In genomic region chr10:125160856-125161569, GRCh38 we compare ENCODE assay signal across 8 cellular contexts. TPM values are rescaled to one million over a fixed set of nuclear protein-coding genes. Genes with fewer than 3 reads are reported as not detected.
A peak's percentile ranks its signal among the peaks of the same experiment; 100 is the strongest.
DNase-seq lines count a peak whose midpoint lies in the region; ATAC-seq and TF ChIP-seq lines count a peak whose summit lies in the region.

No MANE protein-coding gene starts in this region.

- peak overlapping the region; percentile 53 for H3K4me3 Mint-ChIP-seq in activated naive CD8-positive, alpha-beta T cell treated with anti-CD3 and anti-CD28 coated beads for 36 hours
- H3K4me3 Mint-ChIP-seq in neural crest cell = peak overlapping the region; percentile 96

- WGBS in GM23248 (ENCODE audit: low coverage in 1 of 2, low lambda C conversion rate in 2 of 2, missing lambda C conversion rate in 2 of 2), 2 experiments = 1% methylated on average over 21 to 59 of the region's 68 CpGs

- peak; percentile 88 for DNase-seq in GM23248
- DNase-seq in NCI-H524 (lab: John Stamatoyannopoulos, UW) = peak; percentile 63 to 82
- no peak for DNase-seq in activated naive CD8-positive, alpha-beta T cell treated with anti-CD3 and anti-CD28 coated beads for 36 hours
- peak; percentile 67 for DNase-seq in globus pallidus (ENCODE audit: low spot score)
- peak; percentile 70 for DNase-seq in neural crest cell (ENCODE audit: low read depth, low spot score)

- H2AFZ ChIP-seq in GM23248 = peak overlapping the region; percentile 92

- H3K4me2 ChIP-seq in BLaER1 treated with 17β-estradiol and CSF1 and Interleukin-3, amounts not matched to agents 10 nM and 100 nM = peak overlapping the region; percentile 88 to 100 (median 96)
- peak overlapping the region; percentile 93 for H3K4me2 ChIP-seq in GM23248 (ENCODE audit: unreplicated experiment)

- no peaks in the 10 kb centered on the region; a peak in 2 of 22 replicates for H3K36me3 ChIP-seq in BLaER1 treated with 17β-estradiol and CSF1 and Interleukin-3, amounts not matched to agents 10 nM and 100 nM
- no peaks in the 10 kb centered on the region for H3K36me3 ChIP-seq in GM23248 (ENCODE audit: low read depth)

- peaks cover 27% of the 10 kb centered on the region for H3K79me2 ChIP-seq in GM23248 (ENCODE audit: insufficient read depth)

- peak overlapping the region; percentile 82 to 96 (median 90) for H3K4me3 ChIP-seq in BLaER1 treated with 17β-estradiol and CSF1 and Interleukin-3, amounts not matched to agents 10 nM and 100 nM
- H3K4me3 ChIP-seq in GM23248 = peak overlapping the region; percentile 81

- peak overlapping the region; percentile 59 to 99 (median 97); a peak in 21 of 22 replicates for H3K27ac ChIP-seq in BLaER1 treated with 17β-estradiol and CSF1 and Interleukin-3, amounts not matched to agents 10 nM and 100 nM
- peak overlapping the region; percentile 69 for H3K27ac ChIP-seq in GM23248

- H3K4me1 ChIP-seq in BLaER1 treated with 17β-estradiol and CSF1 and Interleukin-3, amounts not matched to agents 10 nM and 100 nM = peaks cover 28 to 43% (median 36%) of the 10 kb centered on the region in 10 experiments
- peaks cover 23% of the 10 kb centered on the region for H3K4me1 ChIP-seq in GM23248 (ENCODE audit: insufficient read depth)

- H3K9me2 ChIP-seq in GM23248 (ENCODE audit: insufficient read depth) = no peaks in the 10 kb centered on the region

- peaks cover 20 to 30% (median 27%) of the 10 kb centered on the region in 11 experiments for H4K20me1 ChIP-seq in BLaER1 treated with 17β-estradiol and CSF1 and Interleukin-3, amounts not matched to agents 10 nM and 100 nM
- no peaks in the 10 kb centered on the region for H4K20me1 ChIP-seq in GM23248 (ENCODE audit: insufficient read depth)

- no peaks in the 10 kb centered on the region for H3K9me3 ChIP-seq in BLaER1 treated with 17β-estradiol and CSF1 and Interleukin-3, amounts not matched to agents 10 nM and 100 nM (replicated peaks in 1 of 11)
- H3K9me3 ChIP-seq in GM23248 (ENCODE audit: low read depth) = no peaks in the 10 kb centered on the region

- ATAC-seq in HG02852 (IDR thresholded peaks at IDR 0.05; ENCODE audit: unreplicated experiment) (no peak), HG03342 (IDR thresholded peaks at IDR 0.05; ENCODE audit: unreplicated experiment) (no peak)

- H3K4me1 Mint-ChIP-seq in activated naive CD8-positive, alpha-beta T cell treated with anti-CD3 and anti-CD28 coated beads for 36 hours = no peaks in the 10 kb centered on the region
- H3K4me1 Mint-ChIP-seq in neural crest cell = peaks cover 36% of the 10 kb centered on the region

- peaks cover 62% of the 10 kb centered on the region for H3K27me3 Mint-ChIP-seq in activated naive CD8-positive, alpha-beta T cell treated with anti-CD3 and anti-CD28 coated beads for 36 hours
- peaks cover 2% of the 10 kb centered on the region for H3K27me3 Mint-ChIP-seq in neural crest cell (ENCODE audit: low read depth)

- no peaks in the 10 kb centered on the region for H3K36me3 Mint-ChIP-seq in activated naive CD8-positive, alpha-beta T cell treated with anti-CD3 and anti-CD28 coated beads for 36 hours
- peaks cover 2% of the 10 kb centered on the region for H3K36me3 Mint-ChIP-seq in neural crest cell (ENCODE audit: low read depth)

- H3K9me3 Mint-ChIP-seq in activated naive CD8-positive, alpha-beta T cell treated with anti-CD3 and anti-CD28 coated beads for 36 hours = no peaks in the 10 kb centered on the region
- no peaks in the 10 kb centered on the region for H3K9me3 Mint-ChIP-seq in neural crest cell

- H3K27ac Mint-ChIP-seq in activated naive CD8-positive, alpha-beta T cell treated with anti-CD3 and anti-CD28 coated beads for 36 hours = no peak overlapping the region
- H3K27ac Mint-ChIP-seq in neural crest cell (ENCODE audit: unreplicated experiment) = peak overlapping the region; percentile 50

- peaks cover 0 to 3% (median 0%) of the 10 kb centered on the region in 11 experiments; a peak in 1 of 22 replicates for H3K27me3 ChIP-seq in BLaER1 treated with 17β-estradiol and CSF1 and Interleukin-3, amounts not matched to agents 10 nM and 100 nM
- H3K27me3 ChIP-seq in GM23248 (replicated peaks; ENCODE audit: insufficient read depth) = no peaks in the 10 kb centered on the region

- peak overlapping the region; percentile 80 to 99 (median 96) for H3K9ac ChIP-seq in BLaER1 treated with 17β-estradiol and CSF1 and Interleukin-3, amounts not matched to agents 10 nM and 100 nM
- H3K9ac ChIP-seq in GM23248 = peak overlapping the region; percentile 76

- peaks cover 5% of the 10 kb centered on the region for H3F3A ChIP-seq in GM23248 (ENCODE audit: insufficient read depth)

- in situ Hi-C loops in GM23248 (cut with MboI) = no loop called here

- no peak for TF ChIP-seq CTCF in neural crest cell (conservative IDR thresholded peaks at IDR 0.05)

RNA-seq across cellular contexts. Expression of gene CTBP2, which starts 0.7 kb away (rescaled TPM):
- total RNA-seq in GM23248 (2014; rRNA removed; shearing (Covaris generic)) = 59.3 and 65.5 TPM in 2 replicates
- polyA plus RNA-seq in GM23248 (2016; fragmentation: Nextera tagmentation; extraction: Ambion mirVana) = 52.0 and 54.5 TPM in 2 replicates
- total RNA-seq in activated naive CD8-positive, alpha-beta T cell treated with anti-CD3 and anti-CD28 coated beads for 36 hours = under 1 TPM in 1 of 2 experiments, not detected in 1; 0.25 TPM
- 127 TPM in 2 replicates for total RNA-seq in neural crest cell

Comparison
In these comparisons a context has a peak if more than half of its experiments do, and no peak if none do; other contexts are left out.
1. RNA of gene CTBP2, which starts 0.7 kb away (total RNA-seq): 127 TPM in neural crest cell and 59.3 to 65.5 TPM in GM23248; 0.25 TPM in activated naive CD8-positive, alpha-beta T cell treated with anti-CD3 and anti-CD28 coated beads for 36 hours; every median in the first group is over 10 times any median in the second.